8 cellular contexts compared by ENCODE assay signal in the genomic region with DNA sequence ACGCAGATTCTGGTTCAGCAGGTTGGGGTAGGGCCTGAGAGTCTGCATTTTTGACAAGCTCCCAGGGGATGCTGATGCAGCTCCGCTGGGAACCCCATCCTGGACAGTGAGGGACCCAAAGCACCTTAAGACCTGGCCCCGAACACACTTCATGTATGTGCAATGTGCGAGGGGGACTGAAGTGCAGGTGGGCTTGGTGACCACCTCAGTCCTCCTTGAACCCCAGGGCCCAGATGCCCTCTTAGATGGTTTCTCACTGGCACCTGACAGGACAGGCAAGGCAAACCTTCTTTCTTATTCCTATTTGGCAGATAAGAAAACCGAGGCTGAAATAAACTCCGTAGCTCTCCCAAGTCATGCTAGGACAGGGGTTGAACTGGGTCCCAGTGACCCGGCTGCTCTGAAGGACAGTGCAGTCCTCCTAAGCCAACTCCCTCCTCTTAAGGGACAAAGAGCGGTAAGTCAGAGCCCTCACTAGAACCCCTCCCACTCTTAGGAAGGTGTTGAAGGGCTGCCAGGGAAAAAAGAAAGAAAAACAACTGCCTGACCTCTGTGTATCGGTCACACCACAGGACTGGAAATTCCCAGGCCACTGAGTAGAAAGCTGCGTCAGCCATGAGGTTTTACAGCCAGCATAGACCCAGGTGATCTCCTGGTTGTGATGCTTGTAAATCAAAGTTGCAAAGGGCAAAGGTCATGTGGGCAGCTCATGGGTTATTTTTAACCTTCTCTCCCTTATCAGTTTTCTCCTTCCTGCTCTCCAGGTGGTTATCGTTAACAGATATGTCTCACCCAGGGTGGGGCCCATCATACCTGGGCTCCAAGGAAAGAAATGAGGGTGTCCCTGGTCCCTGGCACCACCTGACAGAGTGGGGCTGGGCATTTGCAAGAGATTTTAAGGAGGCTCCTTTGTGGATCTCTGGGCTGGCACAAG.
DNase-seq lines count a peak whose midpoint lies in the region; ATAC-seq and TF ChIP-seq lines count a peak whose summit lies in the region.

No MANE protein-coding gene starts in this region.

- H3K4me3 ChIP-seq in choroid plexus epithelial cell (ENCODE audit: low read depth, low read length), result no peak overlapping the region
- H3K4me3 ChIP-seq in neuronal stem cell (ENCODE audit: low read length in 2 of 2), result no peak overlapping the region
- no peak overlapping the region for H3K4me3 ChIP-seq in esophagus muscularis mucosa

- H2AK5ac ChIP-seq in neuronal stem cell (ENCODE audit: low read depth, low read length), result peak overlapping the region; percentile 48

- H3K27me3 ChIP-seq in neuronal stem cell (ENCODE audit: control insufficient read depth in 3 of 3, insufficient read depth in 3 of 3, low read depth in 1 of 3, low read length in 3 of 3) (peaks cover 0 to 4% (median 0%) of the 10 kb centered on the region in 3 experiments), esophagus muscularis mucosa (peaks cover 0 to 6% (median 0%) of the 10 kb centered on the region in 4 donors)

- H3K9ac ChIP-seq in neuronal stem cell (ENCODE audit: low read depth, low read length, poor library complexity), result no peak overlapping the region

- ATAC-seq in GM21619 (IDR thresholded peaks at IDR 0.05; ENCODE audit: unreplicated experiment), result peak; percentile 90

- H3K4me2 ChIP-seq in neuronal stem cell (ENCODE audit: insufficient read depth, low read length, poor library complexity, severe bottlenecking), result no peak overlapping the region

- TF ChIP-seq POLR2A in esophagus muscularis mucosa (IDR thresholded peaks at IDR 0.05; ENCODE audit: low read depth), result no peak

- H3K4ac ChIP-seq in neuronal stem cell (ENCODE audit: low read length), result no peak overlapping the region

- in situ Hi-C loops in GM13976 (cut with MboI; ENCODE audit: low sequenced_read_pairs, unreplicated experiment), result no loop called here

- H3K18ac ChIP-seq in neuronal stem cell (ENCODE audit: low read length), result no peak overlapping the region

- H3K27ac ChIP-seq in neuronal stem cell (replicated peaks; ENCODE audit: low read length), result no peak overlapping the region
- peak overlapping the region in 2 of 4 donors; percentile 11 to 20 for H3K27ac ChIP-seq in esophagus muscularis mucosa (replicated peaks in 1 of 4)

- TF ChIP-seq EP300 in esophagus muscularis mucosa (IDR thresholded peaks at IDR 0.05), result no peak

- no peak overlapping the region for H2BK5ac ChIP-seq in neuronal stem cell (ENCODE audit: low read length)

- peak; percentile 79 for DNase-seq in GM13976 (ENCODE audit: low spot score)
- DNase-seq in LHCN-M2 (ENCODE audit: low read depth), result peak; percentile 89
- DNase-seq in choroid plexus epithelial cell (ENCODE audit: low read depth), result peak; percentile 99
- DNase-seq in neuronal stem cell (ENCODE audit: low spot score), result no peak
- DNase-seq in head of caudate nucleus, result no peak
- no peak for DNase-seq in UCSD-AML1 (lab: John Stamatoyannopoulos, UW; ENCODE audit: unreplicated experiment)
- no peak for DNase-seq in esophagus muscularis mucosa (ENCODE audit: extremely low spot score)

- H3K4me1 ChIP-seq in neuronal stem cell (ENCODE audit: control insufficient read depth in 2 of 2, insufficient read depth in 1 of 2, low read depth in 1 of 2, low read length in 2 of 2) (peaks cover 2 to 20% of the 10 kb centered on the region in 2 donors), esophagus muscularis mucosa (peaks cover 0 to 21% (median 11%) of the 10 kb centered on the region in 4 donors)

- no peak overlapping the region for H2BK12ac ChIP-seq in neuronal stem cell (ENCODE audit: low read length)

- H3K9me3 ChIP-seq in neuronal stem cell (replicated peaks in 1 of 2; ENCODE audit: control insufficient read depth in 2 of 2, insufficient read depth in 1 of 2, low read depth in 1 of 2, low read length in 2 of 2), result no peaks in the 10 kb centered on the region
- no peaks in the 10 kb centered on the region for H3K9me3 ChIP-seq in esophagus muscularis mucosa

- no peaks in the 10 kb centered on the region for H3K36me3 ChIP-seq in neuronal stem cell (replicated peaks in 1 of 2; ENCODE audit: control insufficient read depth in 2 of 2, insufficient read depth in 2 of 2, low read length in 2 of 2)
- H3K36me3 ChIP-seq in esophagus muscularis mucosa, result no peaks in the 10 kb centered on the region

- H3K23ac ChIP-seq in neuronal stem cell (ENCODE audit: low read depth, low read length, poor library complexity), result no peak overlapping the region

- H4K8ac ChIP-seq in neuronal stem cell (ENCODE audit: low read depth, low read length), result no peak overlapping the region

- no peaks in the 10 kb centered on the region for H3K79me1 ChIP-seq in neuronal stem cell (ENCODE audit: low read depth, low read length)

- H2BK120ac ChIP-seq in neuronal stem cell (ENCODE audit: low read depth, low read length), result no peak overlapping the region

- intact Hi-C loops in head of caudate nucleus (cut with DNase I) (no loop called here), esophagus muscularis mucosa (cut with DNase I) (no loop called here)

- H2AFZ ChIP-seq in neuronal stem cell (ENCODE audit: low read length), result no peak overlapping the region

- peak overlapping the region; percentile 78 for H3K14ac ChIP-seq in neuronal stem cell (ENCODE audit: low read length)

- TF ChIP-seq CTCF in GM13976 (IDR thresholded peaks at IDR 0.05; ENCODE audit: borderline replicate concordance, control extremely low read depth, extremely low read depth, insufficient read depth, missing control alignments), result no peak
- TF ChIP-seq CTCF in choroid plexus epithelial cell (conservative IDR thresholded peaks at IDR 0.05; ENCODE audit: low read depth, low read length), result no peak
- TF ChIP-seq CTCF in esophagus muscularis mucosa (IDR thresholded peaks at IDR 0.05), result no peak

- no peak overlapping the region for H2BK15ac ChIP-seq in neuronal stem cell (ENCODE audit: low read length)

- WGBS in neuronal stem cell (ENCODE audit: extremely low coverage in 2 of 2, insufficient read length in 2 of 2, insufficient replicate concordance in 1 of 2), 2 donors, result no CpG with 5 or more reads among the region's 11 CpGs
- 68% methylated on average over 10 of the region's 11 CpGs for WGBS in esophagus muscularis mucosa

- H4K91ac ChIP-seq in neuronal stem cell (ENCODE audit: low read depth, low read length, poor library complexity), result no peak overlapping the region

Comparison
In these comparisons a context has a peak if more than half of its experiments do, and no peak if none do; other contexts are left out.
1. DNase-seq: peak in GM13976 (single experiment), LHCN-M2 (single experiment) and choroid plexus epithelial cell (single experiment); none in neuronal stem cell (single experiment), head of caudate nucleus (0 of 42), UCSD-AML1 (single experiment) and esophagus muscularis mucosa (single experiment).